Comparison of ENCODE assay signal across 8 cellular contexts in the genomic region with DNA sequence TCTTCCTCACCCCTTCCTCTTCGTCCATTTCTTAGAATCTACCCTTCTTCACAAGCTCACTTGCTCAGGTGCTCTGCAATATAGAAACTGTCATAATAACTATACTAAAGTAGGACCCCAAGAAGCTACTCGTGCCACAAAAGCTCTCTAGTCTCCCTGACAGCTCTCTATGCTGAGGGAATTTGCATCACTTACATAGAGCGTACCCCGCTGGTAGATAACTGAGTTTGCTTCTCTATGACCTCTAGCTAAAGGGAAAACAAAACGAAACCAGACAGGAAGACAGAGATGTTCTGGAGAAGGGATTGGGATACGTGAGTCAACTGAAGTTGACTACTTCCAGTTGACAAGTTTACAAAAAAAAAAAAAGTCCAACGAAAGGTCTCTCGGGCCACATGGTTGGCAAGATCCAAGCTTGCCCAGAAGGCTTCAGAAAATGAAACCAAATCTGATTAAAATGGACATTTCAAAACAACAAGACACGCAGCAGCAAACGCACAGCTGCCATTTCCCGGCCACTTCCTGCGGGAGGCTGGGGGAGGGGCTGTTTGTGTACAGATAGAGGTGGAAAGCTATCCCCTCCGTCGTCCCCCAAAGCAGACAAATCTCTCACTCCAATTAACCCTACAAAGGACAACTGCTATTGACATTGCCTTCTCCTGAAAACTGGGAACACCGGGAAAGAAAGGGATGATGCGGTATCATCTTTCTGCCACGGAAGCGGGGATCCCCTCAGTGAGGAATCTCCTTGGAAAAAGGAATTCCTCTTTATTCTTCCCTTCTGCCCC. TPM values are rescaled to one million over a fixed set of nuclear protein-coding genes. Genes with fewer than 3 reads are reported as not detected.
DNase-seq lines count a peak whose midpoint lies in the region; ATAC-seq, FAIRE-seq and TF ChIP-seq lines count a peak whose summit lies in the region.

No MANE protein-coding gene starts in this region.

- H3K4me2 ChIP-seq in keratinocyte (ENCODE audit: control insufficient read depth, extremely low read depth, insufficient read depth, low read depth, low read length), result peak overlapping the region; percentile 97

- TF ChIP-seq CTCF in WI38 (IDR thresholded peaks at IDR 0.05; ENCODE audit: low read depth, low read length), result no peak
- TF ChIP-seq CTCF in keratinocyte (optimal IDR thresholded peaks at IDR 0.05 in 1 of 3, IDR thresholded peaks at IDR 0.05 in 1 of 3, conservative IDR thresholded peaks at IDR 0.05 in 1 of 3; ENCODE audit: extremely low read depth in 1 of 3, insufficient read depth in 2 of 3, low read length in 3 of 3), result no peak

- WGBS in small intestine, 3 donors, result 0 to 1% (median 0%) methylated on average over 18 of the region's 18 CpGs

- H4K20me1 ChIP-seq in keratinocyte (ENCODE audit: control insufficient read depth, extremely low read depth, insufficient read depth, low read length), result peaks cover 6% of the 10 kb centered on the region

- H3K36me3 ChIP-seq in MG63 (peaks cover 36% of the 10 kb centered on the region), keratinocyte (ENCODE audit: control insufficient read depth in 2 of 2, extremely low read depth in 1 of 2, insufficient read depth in 2 of 2, low read length in 2 of 2) (peaks cover 4 to 11% of the 10 kb centered on the region in 2 experiments), small intestine (ENCODE audit: control insufficient read depth in 2 of 2, insufficient read depth in 2 of 2, low read length in 2 of 2) (no peaks in the 10 kb centered on the region)

- H3K27me3 ChIP-seq in MG63, result no peaks in the 10 kb centered on the region
- no peaks in the 10 kb centered on the region for H3K27me3 ChIP-seq in keratinocyte (ENCODE audit: control insufficient read depth, extremely low read depth, insufficient read depth, low read length)
- H3K27me3 ChIP-seq in small intestine (ENCODE audit: control insufficient read depth in 2 of 2, insufficient read depth in 2 of 2, low read length in 2 of 2), result no peaks in the 10 kb centered on the region

- ATAC-seq in GM18520 (IDR thresholded peaks at IDR 0.05; ENCODE audit: unreplicated experiment), result no peak

- FAIRE-seq in keratinocyte (lab: Jason Lieb, UNC), result no peak
- no peak for FAIRE-seq in small intestine (lab: Jason Lieb, UNC)

- H3K9me3 ChIP-seq in MG63 (no peaks in the 10 kb centered on the region), keratinocyte (ENCODE audit: control insufficient read depth, low read depth, low read length) (no peaks in the 10 kb centered on the region), small intestine (ENCODE audit: control insufficient read depth, low read depth) (no peaks in the 10 kb centered on the region)

- H3K4me3 ChIP-seq in MG63 (peak overlapping the region; percentile 97), WI38 (ENCODE audit: low read depth, low read length) (peak overlapping the region; percentile 98), keratinocyte (ENCODE audit: control insufficient read depth in 2 of 3, extremely low read depth in 1 of 3, insufficient read depth in 2 of 3, low read depth in 1 of 3, low read length in 3 of 3) (peak overlapping the region; percentile 92 to 99 (median 97)), small intestine (ENCODE audit: low read depth in 1 of 2, low read length in 2 of 2) (peak overlapping the region; percentile 96 to 100)

- H3K27ac ChIP-seq in keratinocyte (ENCODE audit: control insufficient read depth, insufficient read depth, low read length) (peak overlapping the region; percentile 85), small intestine (ENCODE audit: low read depth in 1 of 2, low read length in 1 of 2) (peak overlapping the region; percentile 78 to 92)

- peak overlapping the region; percentile 87 for H3K9ac ChIP-seq in keratinocyte (ENCODE audit: control insufficient read depth, extremely low read depth, insufficient read depth, low read length)

- H3K4me1 ChIP-seq in keratinocyte (ENCODE audit: control insufficient read depth, extremely low read depth, insufficient read depth, low read length) (peaks cover 40% of the 10 kb centered on the region), small intestine (ENCODE audit: control insufficient read depth in 2 of 2, insufficient read depth in 1 of 2, low read depth in 1 of 2, low read length in 1 of 2) (peaks cover 6 to 18% of the 10 kb centered on the region in 2 donors)

- peaks cover 91% of the 10 kb centered on the region for H3K79me2 ChIP-seq in keratinocyte (ENCODE audit: control insufficient read depth, insufficient read depth, low read length)

- H2AFZ ChIP-seq in keratinocyte (ENCODE audit: control insufficient read depth, low read length), result peak overlapping the region; percentile 59

- DNase-seq in NCI-H1092 treated with DMSO at 0.1 percent for 48 hours (lab: John Stamatoyannopoulos, UW), result peak; percentile 20
- no peak for DNase-seq in NCI-H1092 (lab: John Stamatoyannopoulos, UW)
- peak; percentile 56 for DNase-seq in MG63
- peak; percentile 44 for DNase-seq in cerebellar cortex (ENCODE audit: low spot score)
- no peak for DNase-seq in keratinocyte (ENCODE audit: low read depth, low spot score)
- peak; percentile 64 for DNase-seq in small intestine

- H3K9me1 ChIP-seq in keratinocyte (ENCODE audit: control insufficient read depth, extremely low read depth, insufficient read depth, low read length), result peaks cover 4% of the 10 kb centered on the region

- dilution Hi-C loops in keratinocyte (cut with MboI; ENCODE audit: extremely low pct_ligation_motif_present, low sequenced_read_pairs), result no loop called here

RNA-seq across cellular contexts. Expression of a gene that starts 1.3 kb away (rescaled TPM):
- 2.4 and 7.6 TPM in 2 replicates for total RNA-seq in MG63 (2014; rRNA removed; shearing (Covaris generic); ENCODE audit: low replicate concordance)
- 55.7 to 63.7 TPM (median 56.6 TPM) in 3 replicates for polyA plus RNA-seq in keratinocyte
- polyA plus RNA-seq in keratinocyte (2011; ENCODE audit: low read depth), result 158 TPM
- polyA plus RNA-seq in keratinocyte (2011; cell fraction: cytosol; rRNA removed), result 46.7 and 62.9 TPM in 2 replicates
- polyA plus RNA-seq in keratinocyte (2011; cell fraction: nucleus; rRNA removed), result 232 and 291 TPM in 2 replicates
- 33.2 and 36.9 TPM in 2 replicates for polyA plus RNA-seq in keratinocyte (2012; ENCODE audit: low replicate concordance)
- 119 to 279 TPM (median 150 TPM) in 3 replicates for polyA minus RNA-seq in keratinocyte
- 42.2 TPM for polyA minus RNA-seq in keratinocyte (2011; cell fraction: cytosol; rRNA and poly(A)+ RNA removed)
- polyA minus RNA-seq in keratinocyte (2011; cell fraction: nucleus; rRNA and poly(A)+ RNA removed), result 134 and 209 TPM in 2 replicates
- 10 to 100 TPM; 19.2 to 30.7 (median 21.2) TPM for polyA plus RNA-seq in small intestine

RNA-seq across cellular contexts. Expression of a gene that starts 16.9 kb away (rescaled TPM):
- 202 and 245 TPM in 2 replicates for total RNA-seq in MG63 (2014; rRNA removed; shearing (Covaris generic); ENCODE audit: low replicate concordance)
- polyA plus RNA-seq in keratinocyte (1,041 to 1,488 TPM (median 1,355 TPM) in 3 replicates), small intestine (1,000 to 10,000 TPM in 2 of 3 donors, 100 to 1,000 TPM in 1; 898 to 1,455 (median 1,096) TPM)
- polyA plus RNA-seq in keratinocyte (2011; ENCODE audit: low read depth), result 345 TPM
- polyA plus RNA-seq in keratinocyte (2011; cell fraction: cytosol; rRNA removed), result 1,140 and 1,556 TPM in 2 replicates
- 951 and 1,005 TPM in 2 replicates for polyA plus RNA-seq in keratinocyte (2011; cell fraction: nucleus; rRNA removed)
- polyA plus RNA-seq in keratinocyte (2012; ENCODE audit: low replicate concordance), result 698 and 706 TPM in 2 replicates
- polyA minus RNA-seq in keratinocyte, result 1,284 to 1,537 TPM (median 1,516 TPM) in 3 replicates
- polyA minus RNA-seq in keratinocyte (2011; cell fraction: cytosol; rRNA and poly(A)+ RNA removed), result 873 TPM
- 274 and 399 TPM in 2 replicates for polyA minus RNA-seq in keratinocyte (2011; cell fraction: nucleus; rRNA and poly(A)+ RNA removed)

RNA-seq across cellular contexts. Expression of a gene that starts 59.2 kb away (rescaled TPM):
- total RNA-seq in MG63 (2014; rRNA removed; shearing (Covaris generic); ENCODE audit: low replicate concordance), result 52.8 and 98.9 TPM in 2 replicates
- polyA plus RNA-seq in keratinocyte (53.0 to 136 TPM (median 112 TPM) in 3 replicates), small intestine (100 to 1,000 TPM; 130 to 222 (median 139) TPM)
- 958 TPM for polyA plus RNA-seq in keratinocyte (2011; ENCODE audit: low read depth)
- polyA plus RNA-seq in keratinocyte (2011; cell fraction: cytosol; rRNA removed), result 94.7 and 154 TPM in 2 replicates
- 49.3 and 78.8 TPM in 2 replicates for polyA plus RNA-seq in keratinocyte (2011; cell fraction: nucleus; rRNA removed)
- 191 and 202 TPM in 2 replicates for polyA plus RNA-seq in keratinocyte (2012; ENCODE audit: low replicate concordance)
- 9.1 to 70.6 TPM (median 28.6 TPM) in 3 replicates for polyA minus RNA-seq in keratinocyte
- 76.7 TPM for polyA minus RNA-seq in keratinocyte (2011; cell fraction: cytosol; rRNA and poly(A)+ RNA removed)
- 24.5 and 38.3 TPM in 2 replicates for polyA minus RNA-seq in keratinocyte (2011; cell fraction: nucleus; rRNA and poly(A)+ RNA removed)

Comparison
In these comparisons a context has a peak if more than half of its experiments do, and no peak if none do; other contexts are left out.
1. DNase-seq: peak in NCI-H1092 treated with DMSO at 0.1 percent for 48 hours (single experiment), MG63 (single experiment), cerebellar cortex (single experiment) and small intestine (single experiment); none in NCI-H1092 (single experiment) and keratinocyte (single experiment).
2. Peak in every context shown above with its lines, with median percentiles within 50 percentile points of each other: H3K4me3 ChIP-seq.